8 cellular contexts compared by ENCODE assay signal in the genomic region with DNA sequence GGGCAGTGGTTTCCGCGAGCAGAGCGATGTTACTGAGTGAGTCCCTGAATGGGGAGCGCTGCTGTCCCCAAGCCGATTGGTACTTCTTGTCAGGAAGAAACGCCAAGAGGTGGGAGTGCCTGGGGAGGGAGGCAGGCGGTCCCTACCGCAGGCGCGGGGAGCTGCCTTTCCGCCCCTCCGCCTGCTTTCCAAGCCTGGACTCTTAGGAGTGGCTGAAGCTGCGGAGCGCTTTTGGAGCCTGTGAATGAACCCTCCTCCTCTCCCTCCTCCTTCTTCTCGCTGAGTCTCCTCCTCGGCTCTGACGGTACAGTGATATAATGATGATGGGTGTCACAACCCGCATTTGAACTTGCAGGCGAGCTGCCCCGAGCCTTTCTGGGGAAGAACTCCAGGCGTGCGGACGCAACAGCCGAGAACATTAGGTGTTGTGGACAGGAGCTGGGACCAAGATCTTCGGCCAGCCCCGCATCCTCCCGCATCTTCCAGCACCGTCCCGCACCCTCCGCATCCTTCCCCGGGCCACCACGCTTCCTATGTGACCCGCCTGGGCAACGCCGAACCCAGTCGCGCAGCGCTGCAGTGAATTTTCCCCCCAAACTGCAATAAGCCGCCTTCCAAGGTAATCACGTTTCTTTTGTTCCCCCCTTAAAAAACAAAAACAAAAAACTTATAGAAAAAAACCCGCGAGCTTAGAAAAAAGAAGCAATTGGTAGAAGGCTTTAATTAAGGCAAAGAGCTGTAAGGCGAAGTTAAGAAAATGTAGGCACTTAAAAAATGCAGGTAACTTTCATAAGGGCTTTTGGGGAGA. TPM values are rescaled to one million over a fixed set of nuclear protein-coding genes. Genes with fewer than 3 reads are reported as not detected.
DNase-seq lines count a peak whose midpoint lies in the region; ATAC-seq and TF ChIP-seq lines count a peak whose summit lies in the region.

Gene VCAN (plus strand): TSS at position 340 of the 808 bp plus-strand sequence. CDS start 11,775 bp downstream, outside the sequence.

- peak within 1 kb of the TSS; percentile 5 for H3K4me3 Mint-ChIP-seq in stimulated activated memory B cell treated with anti-CD40 and anti-IgM and Interleukin-4, amounts not matched to agents 10 μg/mL and 1 μg/mL and 100 μg/mL, for 72 hours

- peaks cover 71% of the 10 kb centered on the region for H3K27me3 Mint-ChIP-seq in stimulated activated memory B cell treated with anti-CD40 and anti-IgM and Interleukin-4, amounts not matched to agents 10 μg/mL and 1 μg/mL and 100 μg/mL, for 72 hours

- H3K27me3 ChIP-seq in PC-3 (ENCODE audit: low read length) = peaks cover 36% of the 10 kb centered on the region
- peaks cover 57% of the 10 kb centered on the region for H3K27me3 ChIP-seq in colonic mucosa

- H3K9me3 Mint-ChIP-seq in stimulated activated memory B cell treated with anti-CD40 and anti-IgM and Interleukin-4, amounts not matched to agents 10 μg/mL and 1 μg/mL and 100 μg/mL, for 72 hours = no peaks in the 10 kb centered on the region

- BruUV-seq in PC-3 (replicated peaks; lab: Mats Ljungman, UMichigan) = TSS peak; percentile 43

- peaks cover 29% of the 10 kb centered on the region for H3K4me1 Mint-ChIP-seq in stimulated activated memory B cell treated with anti-CD40 and anti-IgM and Interleukin-4, amounts not matched to agents 10 μg/mL and 1 μg/mL and 100 μg/mL, for 72 hours

- no peaks in the 10 kb centered on the region for H4K20me1 ChIP-seq in PC-3 (ENCODE audit: low read length)

- no peak within 1 kb of the TSS for H3K27ac Mint-ChIP-seq in stimulated activated memory B cell treated with anti-CD40 and anti-IgM and Interleukin-4, amounts not matched to agents 10 μg/mL and 1 μg/mL and 100 μg/mL, for 72 hours

- H3K9me3 ChIP-seq in PC-3 (ENCODE audit: low read length) (no peaks in the 10 kb centered on the region), colonic mucosa (no peaks in the 10 kb centered on the region)

- H2AFZ ChIP-seq in PC-3 (ENCODE audit: low read length) = peak within 1 kb of the TSS; percentile 98

- CTCF ChIA-PET in PC-3 (lab: Charles Lee) = interaction anchor here (0.6 to 1.1 kb wide), 3 partner anchors 9 to 1119 kb away, joined by 3 to 12 read pairs (median 3); no protein-coding TSS in a partner anchor

- no peak within 1 kb of the TSS for H3K27ac ChIP-seq in PC-3 (ENCODE audit: low read length)
- peak within 1 kb of the TSS; percentile 49 for H3K27ac ChIP-seq in colonic mucosa

- no peaks in the 10 kb centered on the region for H3F3A ChIP-seq in PC-3 (ENCODE audit: low read length, unreplicated experiment)

- peak within 1 kb of the TSS; percentile 81 for H3K4me3 ChIP-seq in PC-3 (ENCODE audit: low read length)
- H3K4me3 ChIP-seq in colonic mucosa = peak within 1 kb of the TSS; percentile 29

- TF ChIP-seq CTCF in PC-3 (conservative IDR thresholded peaks at IDR 0.05; ENCODE audit: low read depth, low read length) = no peak
- no peak for TF ChIP-seq CTCF in colonic mucosa (IDR thresholded peaks at IDR 0.05)

- H3K9ac ChIP-seq in PC-3 (ENCODE audit: low read length) (peak within 1 kb of the TSS; percentile 83), colonic mucosa (ENCODE audit: low read depth in 2 of 2, low read length in 2 of 2) (peak within 1 kb of the TSS in 1 of 2 donors; percentile 15)

- no peaks in the 10 kb centered on the region for H3K9me2 ChIP-seq in PC-3 (replicated peaks; ENCODE audit: low read length)

- H3K79me2 ChIP-seq in PC-3 (ENCODE audit: low read length) = no peaks in the 10 kb centered on the region

- peak; percentile 9 for DNase-seq in NCI-H1105 treated with DMSO at 0.1 percent for 48 hours (lab: John Stamatoyannopoulos, UW)
- DNase-seq in NCI-H1105 (lab: John Stamatoyannopoulos, UW) = no peak
- peak; percentile 51 for DNase-seq in PC-3
- DNase-seq in colonic mucosa = peak; percentile 38
- DNase-seq in kidney glomerular epithelial cell (lab: John Stamatoyannopoulos, UW) = peak; percentile 78

- peak within 1 kb of the TSS; percentile 96 for H3K4me2 ChIP-seq in PC-3 (ENCODE audit: low read length)

- ATAC-seq in PC-3 (no peak), HG02981 (IDR thresholded peaks at IDR 0.05; ENCODE audit: unreplicated experiment) (no peak), HG03108 (IDR thresholded peaks at IDR 0.05; ENCODE audit: unreplicated experiment) (no peak)
- ATAC-seq in stimulated activated memory B cell treated with anti-CD40 and anti-IgM and Interleukin-4, amounts not matched to agents 10 μg/mL and 1 μg/mL and 100 μg/mL, for 72 hours = no peak

- peaks cover 31% of the 10 kb centered on the region for H3K4me1 ChIP-seq in PC-3 (ENCODE audit: insufficient read depth, low read length)
- no peaks in the 10 kb centered on the region for H3K4me1 ChIP-seq in colonic mucosa

- H3K36me3 ChIP-seq in PC-3 (ENCODE audit: low read depth, low read length) (no peaks in the 10 kb centered on the region), colonic mucosa (no peaks in the 10 kb centered on the region)

- intact Hi-C loops in PC-3 (cut with micrococcal nuclease) = loop anchor here (2.0 to 5.0 kb wide), 6 partner anchors 39 to 1115 kb away; partner anchors contain the start of genes TMEM167A and XRCC4
- intact Hi-C loops in colonic mucosa (cut with DNase I) = no loop called here

- POLR2A ChIA-PET in PC-3 (lab: Charles Lee; ENCODE audit: unreplicated experiment) = interaction anchor here (0.5 to 0.7 kb wide), 2 partner anchors 89 to 995 kb away, joined by 3 read pairs; no protein-coding TSS in a partner anchor

- no peaks in the 10 kb centered on the region for H3K36me3 Mint-ChIP-seq in stimulated activated memory B cell treated with anti-CD40 and anti-IgM and Interleukin-4, amounts not matched to agents 10 μg/mL and 1 μg/mL and 100 μg/mL, for 72 hours

RNA-seq across cellular contexts. Expression of gene VCAN, which starts in this region (rescaled TPM):
- total RNA-seq in PC-3 (2014; rRNA removed) (6.2 and 6.7 TPM in 2 replicates), colonic mucosa (10 to 100 TPM in 1 of 2 donors, 1 to 10 TPM in 1; 9.8 to 27.2 TPM)
